Comparison of ENCODE assay signal across 1 cellular context in genomic region chr6:85372188-85372914, GRCh38.
TF ChIP-seq lines count a peak whose summit lies in the region.

No MANE protein-coding gene starts in this region.

TF ChIP-seq in SK-N-SH treated with all-trans-retinoic acid at 6 μM for 48 hours, 23 proteins besides CTCF, POLR2A, EP300 and RAD21 (continued from another document):
- TF ChIP-seq CSRNP3 (CRISPR knock-in tag; IDR thresholded peaks at IDR 0.05) (no peak), ZNF8 (CRISPR knock-in tag; IDR thresholded peaks at IDR 0.05) (no peak), SNAI2 (CRISPR knock-in tag; IDR thresholded peaks at IDR 0.05) (no peak), TSHZ2 (CRISPR knock-in tag; IDR thresholded peaks at IDR 0.05) (no peak)
- TF ChIP-seq, protein P1, sequence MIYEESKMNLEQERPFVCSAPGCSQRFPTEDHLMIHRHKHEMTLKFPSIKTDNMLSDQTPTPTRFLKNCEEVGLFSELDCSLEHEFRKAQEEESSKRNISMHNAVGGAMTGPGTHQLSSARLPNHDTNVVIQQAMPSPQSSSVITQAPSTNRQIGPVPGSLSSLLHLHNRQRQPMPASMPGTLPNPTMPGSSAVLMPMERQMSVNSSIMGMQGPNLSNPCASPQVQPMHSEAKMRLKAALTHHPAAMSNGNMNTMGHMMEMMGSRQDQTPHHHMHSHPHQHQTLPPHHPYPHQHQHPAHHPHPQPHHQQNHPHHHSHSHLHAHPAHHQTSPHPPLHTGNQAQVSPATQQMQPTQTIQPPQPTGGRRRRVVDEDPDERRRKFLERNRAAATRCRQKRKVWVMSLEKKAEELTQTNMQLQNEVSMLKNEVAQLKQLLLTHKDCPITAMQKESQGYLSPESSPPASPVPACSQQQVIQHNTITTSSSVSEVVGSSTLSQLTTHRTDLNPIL (CRISPR knock-in tag; IDR thresholded peaks at IDR 0.05; ENCODE audit: low read depth), result no peak
